Comparison of ENCODE assay signal across 10 cellular contexts in the genomic region with DNA sequence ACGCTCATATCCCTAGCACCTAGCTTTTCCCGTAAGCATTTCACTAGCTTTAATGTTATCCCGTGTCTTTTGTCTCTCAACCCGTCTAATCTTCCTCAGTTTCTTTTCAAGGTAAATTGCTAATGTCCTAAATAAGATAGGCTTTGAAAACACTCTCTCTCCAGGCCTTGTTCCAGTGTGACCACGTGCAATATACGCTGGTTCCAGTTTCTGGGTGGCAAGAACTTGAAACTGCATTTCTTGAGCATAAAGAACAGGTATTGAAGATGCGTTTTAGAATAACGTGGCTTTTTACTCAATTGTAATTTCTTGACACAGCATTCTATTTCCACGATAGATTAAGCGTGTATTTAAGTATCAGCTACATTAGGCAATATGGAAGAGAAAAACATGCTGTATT. TPM values are rescaled to one million over a fixed set of nuclear protein-coding genes. Genes with fewer than 3 reads are reported as not detected.
DNase-seq lines count a peak whose midpoint lies in the region; ATAC-seq, FAIRE-seq and TF ChIP-seq lines count a peak whose summit lies in the region.
"Had no signal": no experiment of that assay in that cellular context is flagged by ENCODE, and none has a peak within 500 bp of the region (broad histone marks: within the 10 kb centered on the region; RNA-seq: fewer than 3 reads in every experiment).

No MANE protein-coding gene starts in this region.

- H3K79me2 ChIP-seq in DOHH2 (ENCODE audit: control insufficient read depth, low read length) (peaks cover 68% of the 10 kb centered on the region), KMS-11 (ENCODE audit: insufficient read depth, low read depth) (peaks cover 51% of the 10 kb centered on the region), astrocyte (ENCODE audit: insufficient read depth, low read length) (peaks cover 41% of the 10 kb centered on the region)

- no peak for TF ChIP-seq POLR2A in ovary (IDR thresholded peaks at IDR 0.05)

- POLR2A ChIA-PET in naive thymus-derived CD8-positive, alpha-beta T cell (lab: Charles Lee): no interaction called here

- peaks cover 19% of the 10 kb centered on the region for H3K4me1 ChIP-seq in DOHH2 (ENCODE audit: control insufficient read depth, low read length)
- peaks cover 19% of the 10 kb centered on the region for H3K4me1 ChIP-seq in KMS-11 (ENCODE audit: low read depth, poor library complexity, severe bottlenecking)
- peaks cover 7% of the 10 kb centered on the region for H3K4me1 ChIP-seq in astrocyte (ENCODE audit: insufficient read depth, low read length)
- peaks cover 7% of the 10 kb centered on the region for H3K4me1 ChIP-seq in ovary (ENCODE audit: insufficient read depth)

- WGBS in ovary, 3 donors: 53 to 63% (median 53%) methylated on average over 10 of the region's 10 CpGs

- H3K9me2 ChIP-seq in DOHH2 (replicated peaks; ENCODE audit: control insufficient read depth, low read length): no peaks in the 10 kb centered on the region

- peak overlapping the region; percentile 99 for H3K4me3 ChIP-seq in DOHH2 (ENCODE audit: low read length)
- no peak overlapping the region for H3K4me3 ChIP-seq in KMS-11 (IDR thresholded peaks at IDR 0.05; ENCODE audit: insufficient read depth, low read depth, low read length)
- peak overlapping the region; percentile 92 for H3K4me3 ChIP-seq in astrocyte (ENCODE audit: insufficient read depth, low read depth, low read length)
- H3K4me3 ChIP-seq in ovary: no peak overlapping the region

- H3K27ac Mint-ChIP-seq in astrocyte (ENCODE audit: unreplicated experiment): peak overlapping the region; percentile 63
- H3K27ac Mint-ChIP-seq in naive thymus-derived CD8-positive, alpha-beta T cell: peak overlapping the region in 1 of 10 donors; percentile 90

- DNase-seq in astrocyte (ENCODE audit: low read depth): no peak
- no peak for DNase-seq in naive thymus-derived CD8-positive, alpha-beta T cell
- DNase-seq in GM19240 (ENCODE audit: insufficient read length, low spot score): no peak
- DNase-seq in ovary: no peak
- no peak for DNase-seq in left cardiac atrium
- DNase-seq in hypothalamus (lab: John Stamatoyannopoulos, UW): no peak
- DNase-seq: heart right ventricle, NCI-H2029 had no signal

- H3K4me2 ChIP-seq in DOHH2 (ENCODE audit: low read length) (peak overlapping the region; percentile 90), KMS-11 (peak overlapping the region; percentile 77), astrocyte (ENCODE audit: low read length) (peak overlapping the region; percentile 90)

- H3K27ac ChIP-seq in DOHH2 (ENCODE audit: low read depth, low read length) (no peak overlapping the region), KMS-11 (no peak overlapping the region), astrocyte (ENCODE audit: low read depth, low read length) (no peak overlapping the region), ovary (no peak overlapping the region)
- H3K27ac ChIP-seq: heart right ventricle had no signal

- no peaks in the 10 kb centered on the region for H3K36me3 Mint-ChIP-seq in astrocyte (ENCODE audit: low read depth, unreplicated experiment)
- H3K36me3 Mint-ChIP-seq in naive thymus-derived CD8-positive, alpha-beta T cell: no peaks in the 10 kb centered on the region

- H3K9me3 Mint-ChIP-seq in astrocyte (ENCODE audit: unreplicated experiment): no peaks in the 10 kb centered on the region
- H3K9me3 Mint-ChIP-seq in naive thymus-derived CD8-positive, alpha-beta T cell: no peaks in the 10 kb centered on the region

- no peak for TF ChIP-seq EP300 in ovary (IDR thresholded peaks at IDR 0.05)

- no peak for TF ChIP-seq CTCF in DOHH2 (IDR thresholded peaks at IDR 0.05; ENCODE audit: low read depth, low read length, poor library complexity, severe bottlenecking)
- no peak for TF ChIP-seq CTCF in KMS-11 (conservative IDR thresholded peaks at IDR 0.05; ENCODE audit: low read depth, low read length)
- TF ChIP-seq CTCF in astrocyte (IDR thresholded peaks at IDR 0.05; ENCODE audit: insufficient read depth, low read depth, low read length): no peak
- no peak for TF ChIP-seq CTCF in ovary (IDR thresholded peaks at IDR 0.05)

- H3K27me3 Mint-ChIP-seq in astrocyte (ENCODE audit: low read depth, unreplicated experiment): no peaks in the 10 kb centered on the region
- H3K27me3 Mint-ChIP-seq in naive thymus-derived CD8-positive, alpha-beta T cell: no peaks in the 10 kb centered on the region

- no peak for ATAC-seq in naive thymus-derived CD8-positive, alpha-beta T cell
- ATAC-seq in left cardiac atrium: no peak

- H3K9me3 ChIP-seq in DOHH2 (ENCODE audit: control insufficient read depth, insufficient read depth, low read length) (no peaks in the 10 kb centered on the region), astrocyte (ENCODE audit: insufficient read depth, low read depth, low read length) (no peaks in the 10 kb centered on the region), ovary (no peaks in the 10 kb centered on the region)
- H3K9me3 ChIP-seq: heart right ventricle had no signal

- H3K27me3 ChIP-seq in DOHH2 (ENCODE audit: control insufficient read depth, low read length): no peaks in the 10 kb centered on the region
- no peaks in the 10 kb centered on the region for H3K27me3 ChIP-seq in KMS-11 (ENCODE audit: insufficient read depth, low read depth)
- no peaks in the 10 kb centered on the region for H3K27me3 ChIP-seq in astrocyte (ENCODE audit: insufficient read depth, low read length)
- no peaks in the 10 kb centered on the region for H3K27me3 ChIP-seq in ovary
- H3K27me3 ChIP-seq: heart right ventricle had no signal

- H3K36me3 ChIP-seq in DOHH2 (ENCODE audit: control insufficient read depth, low read length): peaks cover 66% of the 10 kb centered on the region
- H3K36me3 ChIP-seq in KMS-11 (ENCODE audit: insufficient read depth): 0 out of 2 replicates have a peak, but pooled peaks cover 3% of the 10 kb centered on the region
- peaks cover 4% of the 10 kb centered on the region for H3K36me3 ChIP-seq in astrocyte (ENCODE audit: insufficient read depth, low read length)
- no peaks in the 10 kb centered on the region for H3K36me3 ChIP-seq in ovary

- peak overlapping the region; percentile 92 for H3K4me3 Mint-ChIP-seq in astrocyte (ENCODE audit: unreplicated experiment)
- H3K4me3 Mint-ChIP-seq in naive thymus-derived CD8-positive, alpha-beta T cell: peak overlapping the region in 9 of 10 donors; percentile 51 to 98 (median 97)

- H3F3A ChIP-seq in DOHH2 (ENCODE audit: control insufficient read depth, insufficient read depth): no peaks in the 10 kb centered on the region

- H3K4me1 Mint-ChIP-seq in astrocyte (ENCODE audit: low read depth, unreplicated experiment): peaks cover 10% of the 10 kb centered on the region
- H3K4me1 Mint-ChIP-seq in naive thymus-derived CD8-positive, alpha-beta T cell: peaks cover 16 to 27% (median 26%) of the 10 kb centered on the region in 4 donors

- H2AFZ ChIP-seq in KMS-11 (ENCODE audit: low read depth) (no peak overlapping the region), astrocyte (ENCODE audit: low read depth, low read length) (no peak overlapping the region)

- peaks cover 20% of the 10 kb centered on the region; the same call in 1 of the 2 replicates for H4K20me1 ChIP-seq in DOHH2 (ENCODE audit: control insufficient read depth, insufficient read depth, low read depth, low read length)
- H4K20me1 ChIP-seq in KMS-11 (ENCODE audit: insufficient read depth): no peaks in the 10 kb centered on the region
- H4K20me1 ChIP-seq in astrocyte (ENCODE audit: insufficient read depth, low read length): peaks cover 24% of the 10 kb centered on the region

- no peak for FAIRE-seq in astrocyte (lab: Jason Lieb, UNC)

- H3K9ac ChIP-seq in KMS-11 (no peak overlapping the region; the same call in 1 of the 2 replicates), astrocyte (ENCODE audit: low read length) (peak overlapping the region; percentile 94)

- intact Hi-C loops in ovary (cut with DNase I): no loop called here
- intact Hi-C loops in left cardiac atrium (cut with DNase I): no loop called here

RNA-seq across cellular contexts. Expression of a gene that starts 1.1 kb away (rescaled TPM):
- total RNA-seq in astrocyte (1.3 and 2.1 TPM in 2 replicates), ovary (1 to 10 TPM in 2 of 7 donors, under 1 TPM in 2, not detected in 3; 0.87 to 2.2 (median 1.1) TPM), left cardiac atrium (1 to 10 TPM in 1 of 2 donors, under 1 TPM in 1; 0.34 to 2.1 TPM)
- 1 to 10 TPM in 1 of 2 experiments, under 1 TPM in 1; 0.69 to 1.8 TPM for total RNA-seq in naive thymus-derived CD8-positive, alpha-beta T cell
- polyA plus RNA-seq in naive thymus-derived CD8-positive, alpha-beta T cell: 1 to 10 TPM in 2 of 3 donors, not detected in 1; 1.2 to 2.7 TPM
- 1 to 10 TPM in 1 of 2 donors, under 1 TPM in 1; 0.46 to 1.4 TPM for polyA plus RNA-seq in ovary

RNA-seq across cellular contexts. Expression of a gene that starts 1.8 kb away (rescaled TPM):
- total RNA-seq in astrocyte (92.7 and 105 TPM in 2 replicates), ovary (10 to 100 TPM; 19.9 to 52.9 (median 32.6) TPM), left cardiac atrium (10 to 100 TPM; 43.8 to 46.9 TPM)
- total RNA-seq in naive thymus-derived CD8-positive, alpha-beta T cell: 10 to 100 TPM; 50.2 to 59.1 TPM
- polyA plus RNA-seq in naive thymus-derived CD8-positive, alpha-beta T cell: 10 to 100 TPM; 73.1 to 80.9 (median 78.0) TPM
- polyA plus RNA-seq in ovary: 10 to 100 TPM; 57.5 to 84.5 TPM

RNA-seq across cellular contexts. Expression of a gene that starts 33.3 kb away (rescaled TPM):
- total RNA-seq in astrocyte (11.9 and 14.5 TPM in 2 replicates), ovary (10 to 100 TPM; 25.7 to 38.3 (median 33.5) TPM), left cardiac atrium (10 to 100 TPM; 38.3 to 48.0 TPM)
- 10 to 100 TPM; 44.2 to 45.1 TPM for total RNA-seq in naive thymus-derived CD8-positive, alpha-beta T cell
- polyA plus RNA-seq in naive thymus-derived CD8-positive, alpha-beta T cell: 10 to 100 TPM; 51.9 to 58.7 (median 58.0) TPM
- 10 to 100 TPM; 33.0 to 58.9 TPM for polyA plus RNA-seq in ovary

RNA-seq across cellular contexts. Expression of a gene that starts 43.4 kb away (rescaled TPM):
- total RNA-seq in astrocyte: not detected in 2 replicates
- total RNA-seq in naive thymus-derived CD8-positive, alpha-beta T cell: not detected
- polyA plus RNA-seq in naive thymus-derived CD8-positive, alpha-beta T cell: under 1 TPM in 2 of 3 donors, not detected in 1; 0.11 to 0.22 TPM
- 10 to 100 TPM; 16.4 to 62.7 (median 35.6) TPM for total RNA-seq in ovary
- 100 to 1,000 TPM in 1 of 2 donors, under 1 TPM in 1; 0.48 to 211 TPM for polyA plus RNA-seq in ovary
- 10 to 100 TPM; 23.3 to 42.1 TPM for total RNA-seq in left cardiac atrium

RNA-seq across cellular contexts. Expression of a gene that starts 48.4 kb away (rescaled TPM):
- total RNA-seq in astrocyte (34.7 and 36.9 TPM in 2 replicates), ovary (10 to 100 TPM; 21.1 to 31.0 (median 28.5) TPM), left cardiac atrium (10 to 100 TPM; 30.2 to 32.2 TPM)
- total RNA-seq in naive thymus-derived CD8-positive, alpha-beta T cell: 10 to 100 TPM; 20.8 to 23.2 TPM
- 10 to 100 TPM; 69.5 to 80.5 (median 78.2) TPM for polyA plus RNA-seq in naive thymus-derived CD8-positive, alpha-beta T cell
- 10 to 100 TPM; 31.1 to 46.9 TPM for polyA plus RNA-seq in ovary

Comparison
In these comparisons a context has a peak if more than half of its experiments do, and no peak if none do; other contexts are left out.
1. H3K4me3 ChIP-seq: peak in DOHH2 (single experiment) and astrocyte (single experiment); none in KMS-11 (single experiment) and ovary (single experiment).
2. Peak in every context shown above with its lines, with median percentiles within 50 percentile points of each other: H3K4me2 ChIP-seq.